Comparison of ENCODE assay signal across 1 cellular context in genomic region chr2:27954771-27955384, GRCh38.
TF ChIP-seq lines count a peak whose summit lies in the region.

No MANE protein-coding gene starts in this region.

TF ChIP-seq in K562, 482 proteins besides CTCF, POLR2A, EP300 and RAD21 (continued from another document):
- TF ChIP-seq NCOA1 (IDR thresholded peaks at IDR 0.05; ENCODE audit: low read depth) (no peak), ZNF76 (CRISPR knock-in tag; IDR thresholded peaks at IDR 0.05; ENCODE audit: borderline replicate concordance) (no peak), RNF2 (IDR thresholded peaks at IDR 0.05) (peak; percentile 55; the same call in 1 of the 2 replicates), ZBTB17 (CRISPR knock-in tag; IDR thresholded peaks at IDR 0.05) (no peak), L3MBTL2 (IDR thresholded peaks at IDR 0.05) (peak; percentile 57; the same call in 1 of the 2 replicates), SP1 (CRISPR knock-in tag; IDR thresholded peaks at IDR 0.05) (no peak), LARP7 (IDR thresholded peaks at IDR 0.05) (no peak), BCLAF1 (IDR thresholded peaks at IDR 0.05; ENCODE audit: borderline replicate concordance in 1 of 2, control insufficient read depth in 1 of 2, low read depth in 2 of 2, low read length in 1 of 2) (no peak)
- TF ChIP-seq, protein P1, sequence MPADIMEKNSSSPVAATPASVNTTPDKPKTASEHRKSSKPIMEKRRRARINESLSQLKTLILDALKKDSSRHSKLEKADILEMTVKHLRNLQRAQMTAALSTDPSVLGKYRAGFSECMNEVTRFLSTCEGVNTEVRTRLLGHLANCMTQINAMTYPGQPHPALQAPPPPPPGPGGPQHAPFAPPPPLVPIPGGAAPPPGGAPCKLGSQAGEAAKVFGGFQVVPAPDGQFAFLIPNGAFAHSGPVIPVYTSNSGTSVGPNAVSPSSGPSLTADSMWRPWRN (IDR thresholded peaks at IDR 0.05; ENCODE audit: low read depth): no peak
- TF ChIP-seq, protein P2, sequence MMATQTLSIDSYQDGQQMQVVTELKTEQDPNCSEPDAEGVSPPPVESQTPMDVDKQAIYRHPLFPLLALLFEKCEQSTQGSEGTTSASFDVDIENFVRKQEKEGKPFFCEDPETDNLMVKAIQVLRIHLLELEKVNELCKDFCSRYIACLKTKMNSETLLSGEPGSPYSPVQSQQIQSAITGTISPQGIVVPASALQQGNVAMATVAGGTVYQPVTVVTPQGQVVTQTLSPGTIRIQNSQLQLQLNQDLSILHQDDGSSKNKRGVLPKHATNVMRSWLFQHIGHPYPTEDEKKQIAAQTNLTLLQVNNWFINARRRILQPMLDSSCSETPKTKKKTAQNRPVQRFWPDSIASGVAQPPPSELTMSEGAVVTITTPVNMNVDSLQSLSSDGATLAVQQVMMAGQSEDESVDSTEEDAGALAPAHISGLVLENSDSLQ (IDR thresholded peaks at IDR 0.05): peak; percentile 55; the same call in 1 of the 2 replicates
- TF ChIP-seq, protein P3, sequence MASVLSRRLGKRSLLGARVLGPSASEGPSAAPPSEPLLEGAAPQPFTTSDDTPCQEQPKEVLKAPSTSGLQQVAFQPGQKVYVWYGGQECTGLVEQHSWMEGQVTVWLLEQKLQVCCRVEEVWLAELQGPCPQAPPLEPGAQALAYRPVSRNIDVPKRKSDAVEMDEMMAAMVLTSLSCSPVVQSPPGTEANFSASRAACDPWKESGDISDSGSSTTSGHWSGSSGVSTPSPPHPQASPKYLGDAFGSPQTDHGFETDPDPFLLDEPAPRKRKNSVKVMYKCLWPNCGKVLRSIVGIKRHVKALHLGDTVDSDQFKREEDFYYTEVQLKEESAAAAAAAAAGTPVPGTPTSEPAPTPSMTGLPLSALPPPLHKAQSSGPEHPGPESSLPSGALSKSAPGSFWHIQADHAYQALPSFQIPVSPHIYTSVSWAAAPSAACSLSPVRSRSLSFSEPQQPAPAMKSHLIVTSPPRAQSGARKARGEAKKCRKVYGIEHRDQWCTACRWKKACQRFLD (CRISPR knock-in tag; IDR thresholded peaks at IDR 0.05): peak; percentile 34; the same call in 1 of the 2 replicates
TF ChIP-seq in K562: peak in this region for 14.
